23 cellular contexts compared by ENCODE assay signal in genomic region chr3:23966308-23966707, GRCh38. TPM values are rescaled to one million over a fixed set of nuclear protein-coding genes. Genes with fewer than 3 reads are reported as not detected.
DNase-seq lines count a peak whose midpoint lies in the region; ATAC-seq, FAIRE-seq and TF ChIP-seq lines count a peak whose summit lies in the region.
"Had no signal": no experiment of that assay in that cellular context is flagged by ENCODE, and none has a peak within 500 bp of the region (broad histone marks: within the 10 kb centered on the region; RNA-seq: fewer than 3 reads in every experiment).

No MANE protein-coding gene starts in this region.

- peaks cover 3 to 94% of the 10 kb centered on the region in 2 donors for H3K36me3 ChIP-seq in psoas muscle (ENCODE audit: insufficient read depth in 1 of 2, low read depth in 1 of 2)
- H3K36me3 ChIP-seq in adrenal gland (replicated peaks in 1 of 2), result peaks cover 0 to 39% of the 10 kb centered on the region in 2 donors

- TF ChIP-seq CTCF in astrocyte of the spinal cord (IDR thresholded peaks at IDR 0.05; ENCODE audit: low read depth, low read length) (no peak), fibroblast of mammary gland (conservative IDR thresholded peaks at IDR 0.05; ENCODE audit: control insufficient read depth, insufficient read depth, low read depth, low read length) (no peak), psoas muscle (IDR thresholded peaks at IDR 0.05) (no peak), adrenal gland (IDR thresholded peaks at IDR 0.05) (no peak)

- intact Hi-C loops in psoas muscle (cut with DNase I) (no loop called here), adrenal gland (cut with DNase I) (no loop called here)

- 62 to 89% (median 74%) methylated on average over 2 of the region's 2 CpGs for WGBS in psoas muscle, 3 donors
- 78 to 88% (median 84%) methylated on average over 2 of the region's 2 CpGs for WGBS in adrenal gland, 4 donors

- H3K27ac ChIP-seq in psoas muscle, result peak overlapping the region; percentile 73
- no peak overlapping the region for H3K27ac ChIP-seq in adrenal gland
- H3K27ac ChIP-seq: parathyroid adenoma, thyroid gland, WERI-Rb-1 had no signal

- peaks cover 66% of the 10 kb centered on the region for H3K4me1 ChIP-seq in psoas muscle
- H3K4me1 ChIP-seq in adrenal gland (replicated peaks in 1 of 2), result peaks cover 0 to 5% of the 10 kb centered on the region in 2 donors
- H3K4me1 ChIP-seq: parathyroid adenoma had no signal

- ATAC-seq in psoas muscle (no peak), GM19328 (IDR thresholded peaks at IDR 0.05; ENCODE audit: unreplicated experiment) (no peak)
- ATAC-seq: left colon; naive thymus-derived CD8-positive, alpha-beta T cell had no signal

- in situ Hi-C loops in astrocyte of the spinal cord (cut with HindIII; ENCODE audit: low sequenced_read_pairs), result no loop called here

- H3K4me3 ChIP-seq in astrocyte of the spinal cord (ENCODE audit: low read depth, low read length) (no peak overlapping the region), fibroblast of mammary gland (ENCODE audit: control insufficient read depth, low read depth, low read length) (no peak overlapping the region), psoas muscle (no peak overlapping the region), adrenal gland (no peak overlapping the region)
- H3K4me3 ChIP-seq: thyroid gland had no signal

- DNase-seq in H54 (ENCODE audit: insufficient read length, low spot score) (no peak), astrocyte of the spinal cord (ENCODE audit: low read depth, low spot score) (peak; percentile 63), fibroblast of mammary gland (ENCODE audit: low read depth) (peak; percentile 31), psoas muscle (no peak), adrenal gland (no peak), H4 (ENCODE audit: low spot score) (no peak), iPS-NIHi7 (ENCODE audit: extremely low spot score) (no peak)
- DNase-seq: activated CD4-positive, alpha-beta T cell treated with anti-CD3 and anti-CD28 coated beads, Interleukin-2, amount 50 U/mL, for 1 hour; activated CD8-positive, alpha-beta memory T cell treated with anti-CD3 and anti-CD28 coated beads, Interleukin-2, amount 50 U/mL, for 48 hours; activated gamma-delta T cell; amygdala; CD4-positive, alpha-beta memory T cell; H9; left colon; naive thymus-derived CD8-positive, alpha-beta T cell; NCI-H524; stimulated activated naive CD4-positive, alpha-beta T cell; thyroid gland; WERI-Rb-1 had no signal

- H3K27me3 ChIP-seq in psoas muscle (ENCODE audit: insufficient read depth in 3 of 3, low read length in 2 of 3), result no peaks in the 10 kb centered on the region
- H3K27me3 ChIP-seq in adrenal gland, result no peaks in the 10 kb centered on the region
- H3K27me3 ChIP-seq: thyroid gland had no signal

- FAIRE-seq in H54 (lab: Jason Lieb, UNC), result peak; percentile 23
- FAIRE-seq: endometrium, RCC 7860 had no signal

- no peak for TF ChIP-seq POLR2A in H54 (IDR thresholded peaks at IDR 0.05; ENCODE audit: low read depth, low read length)
- TF ChIP-seq POLR2A in adrenal gland (IDR thresholded peaks at IDR 0.05), result no peak

- H3K9me3 ChIP-seq in psoas muscle, result no peaks in the 10 kb centered on the region
- no peaks in the 10 kb centered on the region for H3K9me3 ChIP-seq in adrenal gland (replicated peaks in 1 of 3)
- H3K9me3 ChIP-seq: thyroid gland had no signal

RNA-seq across cellular contexts. Expression of gene NR1D2, which starts 21.2 kb away (rescaled TPM):
- 10 to 100 TPM; 31.7 to 79.6 (median 44.8) TPM for total RNA-seq in psoas muscle
- polyA plus RNA-seq in psoas muscle, result 10 to 100 TPM in 2 of 3 donors, 1 to 10 TPM in 1; 4.9 to 26.1 (median 13.7) TPM
- 10 to 100 TPM; 25.2 to 43.4 (median 37.7) TPM for total RNA-seq in adrenal gland
- polyA plus RNA-seq in adrenal gland, result 10 to 100 TPM in 2 of 3 donors, 1 to 10 TPM in 1; 8.7 to 28.1 (median 13.4) TPM
- 17.7 and 20.2 TPM in 2 replicates for total RNA-seq in H4 (2014; rRNA removed; shearing (Covaris generic))

RNA-seq across cellular contexts. Expression of gene RPL15, which starts 49.4 kb away (rescaled TPM):
- total RNA-seq in psoas muscle (1,000 to 10,000 TPM; 1,021 to 1,350 (median 1,156) TPM), adrenal gland (1,000 to 10,000 TPM in 7 of 8 donors, 100 to 1,000 TPM in 1; 760 to 2,308 (median 1,655) TPM)
- polyA plus RNA-seq in psoas muscle (1,000 to 10,000 TPM; 1,831 to 2,855 (median 2,304) TPM), adrenal gland (1,000 to 10,000 TPM; 1,857 to 3,034 (median 1,896) TPM)
- 2,293 and 2,465 TPM in 2 replicates for total RNA-seq in H4 (2014; rRNA removed; shearing (Covaris generic))

RNA-seq across cellular contexts. Expression of gene NKIRAS1, which starts 49.5 kb away (rescaled TPM):
- 10 to 100 TPM; 19.8 to 30.7 (median 21.3) TPM for total RNA-seq in psoas muscle
- 10 to 100 TPM; 19.5 to 52.4 (median 24.7) TPM for polyA plus RNA-seq in psoas muscle
- 10 to 100 TPM; 11.2 to 20.1 (median 15.1) TPM for total RNA-seq in adrenal gland
- polyA plus RNA-seq in adrenal gland, result 10 to 100 TPM in 1 of 3 donors, 1 to 10 TPM in 2; 6.7 to 31.4 (median 8.0) TPM
- total RNA-seq in H4 (2014; rRNA removed; shearing (Covaris generic)), result 8.2 and 11.9 TPM in 2 replicates

Comparison
In these comparisons a context has a peak if more than half of its experiments do, and no peak if none do; other contexts are left out.
1. DNase-seq: peak in astrocyte of the spinal cord (single experiment) and fibroblast of mammary gland (single experiment); none in H54 (single experiment), psoas muscle (0 of 2), adrenal gland (0 of 7), H4 (single experiment) and iPS-NIHi7 (single experiment).